ENCODE assay signal across 23 cellular contexts in the genomic region with DNA sequence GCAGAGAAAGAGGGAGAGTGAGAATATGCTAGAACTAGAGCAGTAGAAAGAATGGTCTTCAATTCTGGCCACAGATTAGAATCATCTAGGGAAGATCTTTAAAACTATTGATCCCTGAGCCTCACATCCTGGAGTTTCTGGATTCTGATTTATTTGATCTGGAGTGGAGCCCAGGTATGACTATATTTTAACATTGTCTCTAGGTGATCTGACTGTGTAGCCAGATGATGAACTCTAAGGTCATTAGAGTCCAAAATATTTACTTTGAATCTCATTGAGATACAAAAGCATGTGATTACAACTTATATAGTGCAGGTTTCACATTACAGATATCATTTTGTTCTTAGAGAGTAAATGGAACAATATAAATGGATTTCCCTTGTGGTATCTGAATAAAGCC.
"Had no signal": no experiment of that assay in that cellular context is flagged by ENCODE, and none has a peak within 500 bp of the region (broad histone marks: within the 10 kb centered on the region; RNA-seq: fewer than 3 reads in every experiment).

No MANE protein-coding gene starts in this region.

- H3K36me3 Mint-ChIP-seq: activated CD4-positive, alpha-beta memory T cell treated with anti-CD3 and anti-CD28 coated beads for 36 hours; activated naive CD8-positive, alpha-beta T cell treated with anti-CD3 and anti-CD28 coated beads, Interleukin-2, amount 10 ng/mL, durations not matched to agents 7 days and 5 days; brain; stimulated activated memory B cell treated with anti-CD40 and anti-IgM and Interleukin-4, amounts not matched to agents 10 μg/mL and 1 μg/mL and 100 μg/mL, for 72 hours had no signal

- H3K9me3 Mint-ChIP-seq: activated B cell treated with CpG ODN at 0.5 μM for 24 hours; activated CD4-positive, alpha-beta memory T cell treated with anti-CD3 and anti-CD28 coated beads for 36 hours; activated T-helper 17 cell treated with anti-CD3 and anti-CD28 coated beads, Interleukin-2, amount 50 U/mL, for 72 hours; brain; nephron progenitor cell; stimulated activated memory B cell treated with anti-CD40 and anti-IgM and Interleukin-4, amounts not matched to agents 10 μg/mL and 1 μg/mL and 100 μg/mL, for 72 hours; T-helper 2 cell treated with Interferon-gamma antibody and Interleukin-4, amounts not matched to agents 5 μg/mL and 100 μg/mL, for 36 hours had no signal

- H3K27me3 Mint-ChIP-seq: activated CD4-positive, alpha-beta memory T cell treated with anti-CD3 and anti-CD28 coated beads for 36 hours; activated naive CD8-positive, alpha-beta T cell treated with anti-CD3 and anti-CD28 coated beads, Interleukin-2, amount 10 ng/mL, durations not matched to agents 7 days and 5 days had no signal

- DNase-seq: activated B cell treated with CpG ODN at 0.5 μM for 24 hours; activated CD4-positive, alpha-beta memory T cell treated with anti-CD3 and anti-CD28 coated beads for 36 hours; activated CD4-positive, alpha-beta T cell treated with anti-CD3 and anti-CD28 coated beads for 4 hours; activated CD8-positive, alpha-beta memory T cell treated with anti-CD3 and anti-CD28 coated beads, Interleukin-2, amount 10 ng/mL, durations not matched to agents 7 days and 5 days; activated naive CD4-positive, alpha-beta T cell; activated naive CD8-positive, alpha-beta T cell treated with anti-CD3 and anti-CD28 coated beads, Interleukin-2, amount 10 ng/mL, durations not matched to agents 7 days and 5 days; anterior cingulate cortex; central memory CD4-positive, alpha-beta T cell; hypothalamus; islet precursor cell; left colon; midbrain; nephron progenitor cell; nucleus accumbens; spleen; stimulated activated CD4-positive, alpha-beta T cell treated with anti-CD3 and anti-CD28 coated beads, Interleukin-4, amount 100 ng/mL, for 4 hours; thyroid gland had no signal

- H3K4me1 Mint-ChIP-seq: activated B cell treated with CpG ODN at 0.5 μM for 24 hours; activated CD8-positive, alpha-beta memory T cell treated with anti-CD3 and anti-CD28 coated beads, Interleukin-2, amount 10 ng/mL, durations not matched to agents 7 days and 5 days; activated naive CD8-positive, alpha-beta T cell treated with anti-CD3 and anti-CD28 coated beads, Interleukin-2, amount 10 ng/mL, durations not matched to agents 7 days and 5 days; activated T-helper 17 cell treated with anti-CD3 and anti-CD28 coated beads, Interleukin-2, amount 50 U/mL, for 72 hours; stimulated activated memory B cell treated with anti-CD40 and anti-IgM and Interleukin-4, amounts not matched to agents 10 μg/mL and 1 μg/mL and 100 μg/mL, for 72 hours had no signal

- H3K4me3 ChIP-seq: coronary artery, lung, spleen, thyroid gland had no signal

- H3K4me3 Mint-ChIP-seq: activated B cell treated with CpG ODN at 0.5 μM for 24 hours; activated CD4-positive, alpha-beta memory T cell treated with anti-CD3 and anti-CD28 coated beads for 36 hours; activated CD8-positive, alpha-beta memory T cell treated with anti-CD3 and anti-CD28 coated beads, Interleukin-2, amount 10 ng/mL, durations not matched to agents 7 days and 5 days; activated naive CD8-positive, alpha-beta T cell treated with anti-CD3 and anti-CD28 coated beads, Interleukin-2, amount 10 ng/mL, durations not matched to agents 7 days and 5 days; activated T-helper 17 cell treated with anti-CD3 and anti-CD28 coated beads, Interleukin-2, amount 50 U/mL, for 72 hours; brain; nephron progenitor cell; stimulated activated memory B cell treated with anti-CD40 and anti-IgM and Interleukin-4, amounts not matched to agents 10 μg/mL and 1 μg/mL and 100 μg/mL, for 72 hours; T-helper 2 cell treated with Interferon-gamma antibody and Interleukin-4, amounts not matched to agents 5 μg/mL and 100 μg/mL, for 36 hours had no signal

- H3K27ac ChIP-seq: coronary artery, spleen, thyroid gland had no signal

- ATAC-seq: activated CD8-positive, alpha-beta memory T cell treated with anti-CD3 and anti-CD28 coated beads, Interleukin-2, amount 10 ng/mL, durations not matched to agents 7 days and 5 days; activated T-helper 17 cell treated with anti-CD3 and anti-CD28 coated beads, Interleukin-2, amount 50 U/mL, for 72 hours; left colon; stimulated activated memory B cell treated with anti-CD40 and anti-IgM and Interleukin-4, amounts not matched to agents 10 μg/mL and 1 μg/mL and 100 μg/mL, for 72 hours had no signal

- H3K27ac Mint-ChIP-seq: activated B cell treated with CpG ODN at 0.5 μM for 24 hours; activated CD4-positive, alpha-beta memory T cell treated with anti-CD3 and anti-CD28 coated beads for 36 hours; activated CD8-positive, alpha-beta memory T cell treated with anti-CD3 and anti-CD28 coated beads, Interleukin-2, amount 10 ng/mL, durations not matched to agents 7 days and 5 days; activated naive CD8-positive, alpha-beta T cell treated with anti-CD3 and anti-CD28 coated beads, Interleukin-2, amount 10 ng/mL, durations not matched to agents 7 days and 5 days; activated T-helper 17 cell treated with anti-CD3 and anti-CD28 coated beads, Interleukin-2, amount 50 U/mL, for 72 hours; brain; nephron progenitor cell; stimulated activated memory B cell treated with anti-CD40 and anti-IgM and Interleukin-4, amounts not matched to agents 10 μg/mL and 1 μg/mL and 100 μg/mL, for 72 hours; T-helper 2 cell treated with Interferon-gamma antibody and Interleukin-4, amounts not matched to agents 5 μg/mL and 100 μg/mL, for 36 hours had no signal
